In the genomic region with DNA sequence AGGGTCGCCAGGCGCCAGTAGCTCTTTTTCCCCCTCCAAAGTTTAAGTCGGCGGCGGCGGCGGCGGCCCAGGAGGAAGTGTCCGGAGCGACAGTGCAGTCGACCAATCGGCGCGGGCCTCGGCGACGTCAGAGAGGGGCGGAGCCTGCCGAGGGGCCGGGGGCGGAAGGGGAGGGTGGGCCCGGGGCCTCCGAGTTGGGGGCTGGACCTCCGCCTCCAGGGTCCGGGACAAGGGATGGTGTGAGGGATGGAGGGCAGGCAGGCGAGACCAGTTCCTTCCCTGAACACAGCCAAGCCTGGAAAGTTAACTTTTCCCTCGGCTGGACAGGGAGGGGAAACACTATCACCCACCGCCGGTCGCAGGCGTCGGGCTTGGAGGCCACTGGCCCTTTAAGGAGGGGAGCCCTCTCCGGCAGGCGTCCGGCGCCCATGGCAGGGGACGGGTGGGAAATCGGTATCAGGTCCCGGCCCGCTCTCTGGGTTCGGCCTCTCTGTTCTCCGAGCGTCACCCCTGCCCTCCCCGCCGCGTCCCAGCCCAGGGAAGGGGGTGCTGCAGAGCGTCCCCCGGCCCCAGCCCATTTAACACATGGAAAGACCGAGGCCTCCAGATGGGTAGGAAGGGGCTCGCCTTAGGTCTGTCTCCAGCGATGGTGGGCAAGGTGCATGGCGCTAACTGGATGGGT, we compare ENCODE assay signal across 8 cellular contexts. TPM values are rescaled to one million over a fixed set of nuclear protein-coding genes. Genes with fewer than 3 reads are reported as not detected.
A peak's percentile ranks its signal among the peaks of the same experiment; 100 is the strongest.
DNase-seq lines count a peak whose midpoint lies in the region; ATAC-seq and TF ChIP-seq lines count a peak whose summit lies in the region.

Gene PRKD2 (minus strand): TSS at position 81 of the 682 bp plus-strand sequence. CDS start 744 bp downstream, outside the sequence.

- H3K4me2 ChIP-seq in OCI-LY3 (ENCODE audit: low read length): peak within 1 kb of the TSS; percentile 95

- H3K9me3 ChIP-seq in OCI-LY3 (ENCODE audit: insufficient read depth, low read length): no peaks in the 10 kb centered on the region

- DNase-seq in NCI-H1417 (lab: John Stamatoyannopoulos, UW) (peak; percentile 28 to 84 (median 29)), NCI-H1417 treated with DMSO at 0.1 percent for 48 hours (lab: John Stamatoyannopoulos, UW) (no peak), endothelial cell (ENCODE audit: low spot score) (peak; percentile 97), mesothelial cell of epicardium (ENCODE audit: low spot score in 2 of 2, unreplicated experiment in 2 of 2) (peak; percentile 88 to 96)
- peak; percentile 98 for DNase-seq in activated CD8-positive, alpha-beta memory T cell treated with anti-CD3 and anti-CD28 coated beads, Interleukin-2, amount 50 U/mL, for 48 hours
- DNase-seq in stimulated activated CD8-positive, alpha-beta memory T cell treated with anti-CD3 and anti-CD28 coated beads, Interleukin-15, amount 100 ng/mL, for 4 hours (ENCODE audit: low read depth in 2 of 2): peak; percentile 75 to 77

- ATAC-seq in HG03442 (IDR thresholded peaks at IDR 0.05; ENCODE audit: unreplicated experiment): peak; percentile 36

- H3K9me3 Mint-ChIP-seq in endothelial cell (ENCODE audit: unreplicated experiment): no peaks in the 10 kb centered on the region
- no peaks in the 10 kb centered on the region for H3K9me3 Mint-ChIP-seq in mesothelial cell of epicardium

- H3K27me3 ChIP-seq in OCI-LY3 (ENCODE audit: low read depth, low read length): no peaks in the 10 kb centered on the region

- H3K36me3 Mint-ChIP-seq in endothelial cell (ENCODE audit: low read depth, unreplicated experiment): peaks cover 18% of the 10 kb centered on the region
- H3K36me3 Mint-ChIP-seq in mesothelial cell of epicardium: peaks cover 10% of the 10 kb centered on the region

- peaks cover 5% of the 10 kb centered on the region; the same call in 1 of the 2 replicates for H4K20me1 ChIP-seq in OCI-LY3 (ENCODE audit: insufficient read depth, low read length)

- H2AFZ ChIP-seq in OCI-LY3 (ENCODE audit: low read depth, low read length): no peak within 1 kb of the TSS; the same call in 1 of the 2 replicates

- H3K4me3 ChIP-seq in OCI-LY3 (ENCODE audit: low read length): peak within 1 kb of the TSS; percentile 94

- peaks cover 22% of the 10 kb centered on the region for H3K36me3 ChIP-seq in OCI-LY3 (replicated peaks; ENCODE audit: low read depth, low read length)

- TF ChIP-seq CTCF in OCI-LY3 (IDR thresholded peaks at IDR 0.05; ENCODE audit: low read depth, low read length) (no peak), endothelial cell (IDR thresholded peaks at IDR 0.05; ENCODE audit: unreplicated experiment) (no peak), mesothelial cell of epicardium (IDR thresholded peaks at IDR 0.05; ENCODE audit: unreplicated experiment) (no peak)

- H3K4me1 Mint-ChIP-seq in endothelial cell (ENCODE audit: unreplicated experiment): peaks cover 28% of the 10 kb centered on the region
- H3K4me1 Mint-ChIP-seq in mesothelial cell of epicardium: peaks cover 17% of the 10 kb centered on the region

- peak within 1 kb of the TSS; percentile 74 for H3K27ac ChIP-seq in OCI-LY3 (ENCODE audit: low read length)

- peaks cover 24% of the 10 kb centered on the region for H3K79me2 ChIP-seq in OCI-LY3 (ENCODE audit: low read length)

- H3K9ac ChIP-seq in OCI-LY3 (ENCODE audit: low read length): peak within 1 kb of the TSS; percentile 93

- H3K4me3 Mint-ChIP-seq in endothelial cell (ENCODE audit: unreplicated experiment) (peak within 1 kb of the TSS; percentile 98), mesothelial cell of epicardium (peak within 1 kb of the TSS; percentile 92)

- H3K27ac Mint-ChIP-seq in endothelial cell (ENCODE audit: unreplicated experiment) (peak within 1 kb of the TSS; percentile 98), mesothelial cell of epicardium (peak within 1 kb of the TSS; percentile 97)

- H3K27me3 Mint-ChIP-seq in endothelial cell (ENCODE audit: unreplicated experiment): peaks cover 29% of the 10 kb centered on the region
- H3K27me3 Mint-ChIP-seq in mesothelial cell of epicardium (ENCODE audit: low read depth): no peaks in the 10 kb centered on the region

- peaks cover 42% of the 10 kb centered on the region for H3K4me1 ChIP-seq in OCI-LY3 (ENCODE audit: low read length)

RNA-seq across cellular contexts. Expression of gene PRKD2, which starts in this region (rescaled TPM):
- total RNA-seq in endothelial cell (ENCODE audit: unreplicated experiment) (132 TPM), mesothelial cell of epicardium (73.7 to 75.9 TPM (median 74.7 TPM) in 3 replicates)
